In genomic region chr17:59791603-59792457, GRCh38 we compare ENCODE assay signal across 13 cellular contexts.
A peak's percentile ranks its signal among the peaks of the same experiment; 100 is the strongest.
DNase-seq lines count a peak whose midpoint lies in the region; ATAC-seq and TF ChIP-seq lines count a peak whose summit lies in the region.
"Had no signal": no experiment of that assay in that cellular context is flagged by ENCODE, and none has a peak within 500 bp of the region (broad histone marks: within the 10 kb centered on the region; RNA-seq: fewer than 3 reads in every experiment).

No MANE protein-coding gene starts in this region.

- H3K36me3 Mint-ChIP-seq in nephron progenitor cell (ENCODE audit: low read depth) = peaks cover 15% of the 10 kb centered on the region

- H3K4me3 Mint-ChIP-seq in nephron progenitor cell = no peak overlapping the region
- H3K4me3 Mint-ChIP-seq: central memory CD8-positive, alpha-beta T cell; naive thymus-derived CD8-positive, alpha-beta T cell had no signal

- H3K27me3 Mint-ChIP-seq in nephron progenitor cell (ENCODE audit: low read depth, poor library complexity) = no peaks in the 10 kb centered on the region
- H3K27me3 Mint-ChIP-seq: central memory CD8-positive, alpha-beta T cell; naive thymus-derived CD8-positive, alpha-beta T cell had no signal

- ATAC-seq in HG03025 (IDR thresholded peaks at IDR 0.05; ENCODE audit: low FRiP score, unreplicated experiment) (no peak), mucosa of descending colon (no peak)
- ATAC-seq: naive thymus-derived CD8-positive, alpha-beta T cell had no signal

- DNase-seq in AG04450 (ENCODE audit: low read depth, low spot score) (no peak), GM23248 (peak; percentile 59), choroid plexus epithelial cell (ENCODE audit: low read depth) (peak; percentile 75), nephron progenitor cell (no peak), erythroblast (lab: John Stamatoyannopoulos, UW) (no peak), NCI-H510A (lab: John Stamatoyannopoulos, UW) (no peak), mucosa of descending colon (no peak)
- DNase-seq: Kasumi-1; naive thymus-derived CD8-positive, alpha-beta T cell; NCI-H345; SJCRH30 had no signal

- peaks cover 24% of the 10 kb centered on the region for H3F3A ChIP-seq in GM23248 (ENCODE audit: insufficient read depth)

- CTCF ChIA-PET in AG04450 (lab: Charles Lee) = no interaction called here

- H3K4me1 ChIP-seq in GM23248 (ENCODE audit: insufficient read depth) = peaks cover 30% of the 10 kb centered on the region
- H3K4me1 ChIP-seq in mucosa of descending colon (ENCODE audit: low read depth) = peaks cover 11% of the 10 kb centered on the region

- TF ChIP-seq CTCF in AG04450 (IDR thresholded peaks at IDR 0.05; ENCODE audit: low read depth, low read length) (no peak), choroid plexus epithelial cell (conservative IDR thresholded peaks at IDR 0.05; ENCODE audit: low read depth, low read length) (no peak), nephron progenitor cell (IDR thresholded peaks at IDR 0.05) (no peak), mucosa of descending colon (IDR thresholded peaks at IDR 0.05) (no peak)

- peaks cover 39% of the 10 kb centered on the region for H3K79me2 ChIP-seq in GM23248 (ENCODE audit: insufficient read depth)

- H3K4me3 ChIP-seq in AG04450 (ENCODE audit: low read depth, low read length) = no peak overlapping the region
- no peak overlapping the region for H3K4me3 ChIP-seq in GM23248
- no peak overlapping the region for H3K4me3 ChIP-seq in choroid plexus epithelial cell (ENCODE audit: low read depth, low read length)
- H3K4me3 ChIP-seq in mucosa of descending colon = no peak overlapping the region
- H3K4me3 ChIP-seq: SJCRH30 had no signal

- H3K9me2 ChIP-seq in GM23248 (ENCODE audit: insufficient read depth) = no peaks in the 10 kb centered on the region

- TF ChIP-seq POLR2A in erythroblast (IDR thresholded peaks at IDR 0.05; ENCODE audit: low read length) = no peak

- peak overlapping the region; percentile 29 for H3K27ac Mint-ChIP-seq in nephron progenitor cell

- POLR2A ChIA-PET in AG04450 (lab: Yijun Ruan, JAX) = interaction anchor here (0.8 kb wide), 1 partner anchor 47 kb away, joined by 3 read pairs; no protein-coding TSS in a partner anchor

- H3K4me2 ChIP-seq in GM23248 (ENCODE audit: unreplicated experiment) = no peak overlapping the region

- peak overlapping the region; percentile 18 for H3K9ac ChIP-seq in GM23248

- H3K27me3 ChIP-seq in AG04450 (ENCODE audit: control insufficient read depth, insufficient read depth, low read length) = no peaks in the 10 kb centered on the region
- H3K27me3 ChIP-seq in GM23248 (replicated peaks; ENCODE audit: insufficient read depth) = no peaks in the 10 kb centered on the region
- H3K27me3 ChIP-seq: SJCRH30 had no signal

- H3K27ac ChIP-seq in AG04450 (ENCODE audit: low read depth, low read length) (peak overlapping the region; percentile 22), GM23248 (peak overlapping the region; percentile 76)
- H3K27ac ChIP-seq: SJCRH30 had no signal

- peaks cover 6% of the 10 kb centered on the region for H3K4me1 Mint-ChIP-seq in nephron progenitor cell

- in situ Hi-C loops in GM23248 (cut with MboI) = no loop called here

- H4K20me1 ChIP-seq in GM23248 (ENCODE audit: insufficient read depth) = no peaks in the 10 kb centered on the region

- no peaks in the 10 kb centered on the region for H3K36me3 ChIP-seq in GM23248 (ENCODE audit: low read depth)
- H3K36me3 ChIP-seq in mucosa of descending colon (ENCODE audit: low read depth) = peaks cover under 1% of the 10 kb centered on the region
- H3K36me3 ChIP-seq: SJCRH30 had no signal

- H3K9me3 Mint-ChIP-seq in nephron progenitor cell = no peaks in the 10 kb centered on the region
- H3K9me3 Mint-ChIP-seq: central memory CD8-positive, alpha-beta T cell; naive thymus-derived CD8-positive, alpha-beta T cell had no signal

- 81 to 88% methylated on average over 7 of the region's 7 CpGs for WGBS in GM23248 (ENCODE audit: low coverage in 1 of 2, low lambda C conversion rate in 2 of 2, missing lambda C conversion rate in 2 of 2), 2 experiments

- intact Hi-C loops in mucosa of descending colon (cut with DNase I, micrococcal nuclease) = no loop called here

- H3K9me3 ChIP-seq in AG04450 (ENCODE audit: control insufficient read depth, insufficient read depth, low read length) = no peaks in the 10 kb centered on the region
- no peaks in the 10 kb centered on the region for H3K9me3 ChIP-seq in GM23248 (ENCODE audit: low read depth)
- no peaks in the 10 kb centered on the region for H3K9me3 ChIP-seq in mucosa of descending colon
- H3K9me3 ChIP-seq: SJCRH30 had no signal

- no peak overlapping the region for H2AFZ ChIP-seq in GM23248

Comparison
In these comparisons a context has a peak if more than half of its experiments do, and no peak if none do; other contexts are left out.
1. DNase-seq: peak in GM23248 (single experiment) and choroid plexus epithelial cell (single experiment); none in AG04450 (single experiment), nephron progenitor cell (single experiment), erythroblast (0 of 2), NCI-H510A (single experiment) and mucosa of descending colon (0 of 3).